32 cellular contexts compared by ENCODE assay signal in the genomic region with DNA sequence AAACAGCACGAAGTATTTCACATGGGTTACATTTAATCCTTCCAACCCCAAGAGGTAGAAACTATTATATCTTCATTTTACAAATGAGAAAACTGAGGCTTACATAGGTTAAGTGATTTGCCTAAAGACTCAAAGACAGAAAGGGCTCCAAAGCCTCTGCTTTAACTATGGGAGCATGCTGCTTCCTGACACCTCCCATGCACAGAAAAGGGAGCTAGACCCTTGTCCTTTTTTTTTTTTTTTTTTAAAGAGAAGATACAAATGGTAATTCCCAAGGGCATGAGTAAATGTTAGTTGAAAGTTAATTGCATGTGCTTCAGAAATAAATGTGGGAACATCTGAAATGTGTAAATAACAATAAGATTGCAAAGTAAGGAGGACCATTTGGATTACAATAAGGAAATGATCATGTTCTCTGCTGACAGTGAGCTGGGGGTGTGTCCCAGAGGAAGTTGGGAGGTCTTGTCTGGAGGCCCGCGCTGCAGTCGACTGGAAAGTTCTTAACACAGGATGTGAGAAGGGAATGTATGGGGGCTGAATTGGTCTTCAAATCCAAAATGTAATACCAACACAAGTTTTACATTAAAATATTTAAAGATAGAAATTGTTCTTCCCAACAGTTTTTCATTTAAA.
"Had no signal": no experiment of that assay in that cellular context is flagged by ENCODE, and none has a peak within 500 bp of the region (broad histone marks: within the 10 kb centered on the region; RNA-seq: fewer than 3 reads in every experiment).

No MANE protein-coding gene starts in this region.

- H3K27me3 Mint-ChIP-seq: activated T-cell treated with anti-CD3 and anti-CD28 coated beads, Interleukin-2, amount 50 U/mL, for 24 hours; naive thymus-derived CD8-positive, alpha-beta T cell; stimulated activated naive CD8-positive, alpha-beta T cell treated with anti-CD3 and anti-CD28 coated beads, Interleukin-15, Interleukin-2, amounts not matched to agents 100 ng/mL and 50 ng/mL, for 24 hours; type B pancreatic cell had no signal

- H3K36me3 Mint-ChIP-seq: naive thymus-derived CD8-positive, alpha-beta T cell; neural progenitor cell; stimulated activated effector memory CD8-positive, alpha-beta T cell treated with anti-CD3 and anti-CD28 coated beads, Interleukin-12 subunit alpha, Interleukin-12 subunit beta, amount 100 ng/mL, for 72 hours; type B pancreatic cell had no signal

- H2AFZ ChIP-seq: neural progenitor cell, parathyroid adenoma had no signal

- H3K27ac ChIP-seq: neural progenitor cell, parathyroid adenoma, psoas muscle, sigmoid colon, uterus, VCaP had no signal

- H3K4me3 ChIP-seq: neural progenitor cell, psoas muscle, sigmoid colon, uterus had no signal

- H3K36me3 ChIP-seq: neural progenitor cell, sigmoid colon, uterus had no signal

- H3K4me2 ChIP-seq: neural progenitor cell had no signal

- H3K79me2 ChIP-seq: parathyroid adenoma had no signal

- H3K9ac ChIP-seq: neural progenitor cell, parathyroid adenoma had no signal

- H3K27ac Mint-ChIP-seq: activated CD4-positive, alpha-beta memory T cell treated with anti-CD3 and anti-CD28 coated beads for 36 hours; activated CD4-positive, alpha-beta T cell treated with anti-CD3 and anti-CD28 coated beads, Interleukin-2, amount 10 ng/mL, durations not matched to agents 24 days and 14 days; activated naive CD4-positive, alpha-beta T cell treated with anti-CD3 and anti-CD28 coated beads, Interleukin-2, amount 10 ng/mL, durations not matched to agents 7 days and 5 days; activated T-cell treated with anti-CD3 and anti-CD28 coated beads, Interleukin-2, amount 50 U/mL, for 24 hours; effector memory CD8-positive, alpha-beta T cell; neural progenitor cell; stimulated activated effector memory CD8-positive, alpha-beta T cell treated with anti-CD3 and anti-CD28 coated beads, Interleukin-12 subunit alpha, Interleukin-12 subunit beta, amount 100 ng/mL, for 72 hours; stimulated activated naive CD8-positive, alpha-beta T cell treated with anti-CD3 and anti-CD28 coated beads, Interleukin-15, Interleukin-2, amounts not matched to agents 100 ng/mL and 50 ng/mL, for 24 hours; T-helper 2 cell treated with Interferon-gamma antibody and Interleukin-4, amounts not matched to agents 5 μg/mL and 100 μg/mL, for 36 hours; type B pancreatic cell had no signal

- DNase-seq: activated CD4-positive, alpha-beta memory T cell treated with anti-CD3 and anti-CD28 coated beads for 36 hours; activated CD4-positive, alpha-beta T cell treated with anti-CD3 and anti-CD28 coated beads, Interleukin-2, amount 10 ng/mL, durations not matched to agents 24 days and 14 days; activated CD4-positive, CD25-positive, alpha-beta regulatory T cell treated with anti-CD3 and anti-CD28 coated beads, Interleukin-2, amount 50 U/mL, for 72 hours; activated CD8-positive, alpha-beta memory T cell treated with anti-CD3 and anti-CD28 coated beads, Interleukin-2, amount 50 U/mL, for 48 hours; activated gamma-delta T cell; activated naive CD4-positive, alpha-beta T cell treated with anti-CD3 and anti-CD28 coated beads, Interleukin-2, amount 10 ng/mL, durations not matched to agents 7 days and 5 days; activated T-cell treated with anti-CD3 and anti-CD28 coated beads, Interleukin-2, amount 50 U/mL, for 24 hours; amniotic stem cell; caudate nucleus; cortex of kidney; effector memory CD8-positive, alpha-beta T cell; erythroblast; head of caudate nucleus; hippocampal formation; islet precursor cell; midbrain; naive thymus-derived CD8-positive, alpha-beta T cell; occipital lobe; psoas muscle; sigmoid colon; small intestine; stimulated activated CD4-positive, alpha-beta T cell treated with anti-CD3 and anti-CD28 coated beads, Interleukin-4, amount 100 ng/mL, for 24 hours; substantia nigra; T-helper 1 cell; uterus had no signal

- H3K4me1 ChIP-seq: neural progenitor cell, parathyroid adenoma, psoas muscle, uterus had no signal

- H3K4me1 Mint-ChIP-seq: neural progenitor cell; stimulated activated effector memory CD8-positive, alpha-beta T cell treated with anti-CD3 and anti-CD28 coated beads, Interleukin-12 subunit alpha, Interleukin-12 subunit beta, amount 100 ng/mL, for 72 hours had no signal

- H3K4me3 Mint-ChIP-seq: activated CD4-positive, alpha-beta memory T cell treated with anti-CD3 and anti-CD28 coated beads for 36 hours; activated CD4-positive, alpha-beta T cell treated with anti-CD3 and anti-CD28 coated beads, Interleukin-2, amount 10 ng/mL, durations not matched to agents 24 days and 14 days; activated naive CD4-positive, alpha-beta T cell treated with anti-CD3 and anti-CD28 coated beads, Interleukin-2, amount 10 ng/mL, durations not matched to agents 7 days and 5 days; activated T-cell treated with anti-CD3 and anti-CD28 coated beads, Interleukin-2, amount 50 U/mL, for 24 hours; effector memory CD8-positive, alpha-beta T cell; neural progenitor cell; stimulated activated effector memory CD8-positive, alpha-beta T cell treated with anti-CD3 and anti-CD28 coated beads, Interleukin-12 subunit alpha, Interleukin-12 subunit beta, amount 100 ng/mL, for 72 hours; stimulated activated naive CD8-positive, alpha-beta T cell treated with anti-CD3 and anti-CD28 coated beads, Interleukin-15, Interleukin-2, amounts not matched to agents 100 ng/mL and 50 ng/mL, for 24 hours; T-helper 2 cell treated with Interferon-gamma antibody and Interleukin-4, amounts not matched to agents 5 μg/mL and 100 μg/mL, for 36 hours; type B pancreatic cell had no signal

- H3K27me3 ChIP-seq: neural progenitor cell, sigmoid colon, uterus had no signal

- H3K9me3 ChIP-seq: psoas muscle, sigmoid colon, uterus had no signal

- ATAC-seq: effector memory CD8-positive, alpha-beta T cell; naive thymus-derived CD8-positive, alpha-beta T cell; stimulated activated effector memory CD8-positive, alpha-beta T cell treated with anti-CD3 and anti-CD28 coated beads, Interleukin-12 subunit alpha, Interleukin-12 subunit beta, amount 100 ng/mL, for 72 hours had no signal

- H3K9me3 Mint-ChIP-seq: activated CD4-positive, alpha-beta memory T cell treated with anti-CD3 and anti-CD28 coated beads for 36 hours; activated T-cell treated with anti-CD3 and anti-CD28 coated beads, Interleukin-2, amount 50 U/mL, for 24 hours; effector memory CD8-positive, alpha-beta T cell; stimulated activated effector memory CD8-positive, alpha-beta T cell treated with anti-CD3 and anti-CD28 coated beads, Interleukin-12 subunit alpha, Interleukin-12 subunit beta, amount 100 ng/mL, for 72 hours; stimulated activated naive CD8-positive, alpha-beta T cell treated with anti-CD3 and anti-CD28 coated beads, Interleukin-15, Interleukin-2, amounts not matched to agents 100 ng/mL and 50 ng/mL, for 24 hours; T-helper 2 cell treated with Interferon-gamma antibody and Interleukin-4, amounts not matched to agents 5 μg/mL and 100 μg/mL, for 36 hours; type B pancreatic cell had no signal
